ENCODE assay signal across 1 cellular context in genomic region chr5:179624841-179625271, GRCh38.
TF ChIP-seq lines count a peak whose summit lies in the region.

No MANE protein-coding gene starts in this region.

TF ChIP-seq in SK-N-SH treated with all-trans-retinoic acid at 6 μM for 48 hours, 23 proteins besides CTCF, POLR2A, EP300 and RAD21 (continued from another document):
- TF ChIP-seq CREB5 (CRISPR knock-in tag; IDR thresholded peaks at IDR 0.05; ENCODE audit: low read depth) = no peak
- TF ChIP-seq ARNTL (CRISPR knock-in tag; IDR thresholded peaks at IDR 0.05; ENCODE audit: borderline replicate concordance, low read depth) = no peak
TF ChIP-seq in SK-N-SH treated with all-trans-retinoic acid at 6 μM for 48 hours: peak in this region for 0.
